In genomic region chr20:3767434-3768341, GRCh38 we compare ENCODE assay signal across 8 cellular contexts. TPM values are rescaled to one million over a fixed set of nuclear protein-coding genes. Genes with fewer than 3 reads are reported as not detected.
DNase-seq lines count a peak whose midpoint lies in the region; ATAC-seq, FAIRE-seq and TF ChIP-seq lines count a peak whose summit lies in the region.

Gene ADISSP (minus strand): TSS chr20:3767753. CDS start chr20:3760100, 7,653 bp downstream.

- H4K91ac ChIP-seq in trophoblast cell (ENCODE audit: low read depth, low read length) = peak within 1 kb of the TSS; percentile 74

- DNase-seq in GM12892 (ENCODE audit: insufficient read length) (peak; percentile 99), NCI-H146 (lab: John Stamatoyannopoulos, UW) (peak; percentile 99), T-helper 1 cell (peak; percentile 91 to 99 (median 94)), adrenal gland (peak; percentile 99), cardiac septum (ENCODE audit: low spot score) (peak; percentile 100), trophoblast cell (peak; percentile 98 to 99), transverse colon (peak; percentile 99)

- H3K9me3 ChIP-seq in adrenal gland (replicated peaks in 1 of 3) (no peaks in the 10 kb centered on the region), trophoblast cell (ENCODE audit: insufficient read depth, low read depth, low read length) (no peaks in the 10 kb centered on the region), transverse colon (no peaks in the 10 kb centered on the region)

- H3K4me2 ChIP-seq in trophoblast cell (ENCODE audit: low read length) = peak within 1 kb of the TSS; percentile 84

- no peak within 1 kb of the TSS for H3K23ac ChIP-seq in trophoblast cell (ENCODE audit: low read length)

- peak within 1 kb of the TSS; percentile 21 to 89 (median 70) for H3K4me3 ChIP-seq in adrenal gland
- peak within 1 kb of the TSS; percentile 80 for H3K4me3 ChIP-seq in trophoblast cell (ENCODE audit: low read depth, low read length)
- peak within 1 kb of the TSS; percentile 54 to 97 (median 68) for H3K4me3 ChIP-seq in transverse colon

- no peaks in the 10 kb centered on the region for H3K36me3 ChIP-seq in adrenal gland (replicated peaks in 1 of 2)
- H3K36me3 ChIP-seq in trophoblast cell (ENCODE audit: control insufficient read depth in 1 of 2, insufficient read depth in 2 of 2, low read length in 2 of 2) = no peaks in the 10 kb centered on the region
- H3K36me3 ChIP-seq in transverse colon = no peaks in the 10 kb centered on the region

- H3K4me1 ChIP-seq in adrenal gland (replicated peaks in 1 of 2) (peaks cover 15 to 31% of the 10 kb centered on the region in 2 donors), trophoblast cell (ENCODE audit: control insufficient read depth in 1 of 2, insufficient read depth in 2 of 2, low read length in 2 of 2) (peaks cover 8 to 12% of the 10 kb centered on the region in 2 experiments), transverse colon (peaks cover 0 to 52% (median 33%) of the 10 kb centered on the region in 4 donors)

- TF ChIP-seq POLR2A in GM12892 (IDR thresholded peaks at IDR 0.05; ENCODE audit: low read depth, low read length) (peak; percentile 75), adrenal gland (IDR thresholded peaks at IDR 0.05) (peak; percentile 26 to 69), transverse colon (IDR thresholded peaks at IDR 0.05) (peak; percentile 70)

- H3K27me3 ChIP-seq in adrenal gland = no peaks in the 10 kb centered on the region
- no peaks in the 10 kb centered on the region for H3K27me3 ChIP-seq in trophoblast cell (ENCODE audit: insufficient read depth, low read length)
- H3K27me3 ChIP-seq in transverse colon = no peaks in the 10 kb centered on the region

- WGBS in adrenal gland, 4 donors = 0% methylated on average over 15 to 80 of the region's 80 CpGs; no CpG with 5 or more reads in 1 of the 4 donors
- no CpG with 5 or more reads among the region's 80 CpGs for WGBS in trophoblast cell (ENCODE audit: extremely low coverage, insufficient coverage, insufficient read length)
- 1% methylated on average over 57 of the region's 80 CpGs; no CpG with 5 or more reads in 1 of the 2 donors for WGBS in transverse colon (ENCODE audit: low coverage in 1 of 2), 2 donors

- intact Hi-C loops in adrenal gland (cut with DNase I) (no loop called here), cardiac septum (cut with DNase I) (loop anchor here (5.0 kb wide), 2 partner anchors 55 to 90 kb away; partner anchors contain the start of gene SIGLEC1), transverse colon (cut with DNase I; ENCODE audit: low total_unique reads) (loop anchor here (1.0 kb wide), 1 partner anchor 48 kb away; no protein-coding TSS in a partner anchor)

- H3K79me1 ChIP-seq in trophoblast cell (ENCODE audit: low read length) = peaks cover 10% of the 10 kb centered on the region

- TF ChIP-seq CTCF in adrenal gland (IDR thresholded peaks at IDR 0.05) (no peak), transverse colon (IDR thresholded peaks at IDR 0.05) (no peak)

- peak within 1 kb of the TSS; percentile 89 for H2AFZ ChIP-seq in trophoblast cell (ENCODE audit: insufficient read depth, low read length, poor library complexity)

- H4K12ac ChIP-seq in trophoblast cell (ENCODE audit: low read depth, low read length) = peak within 1 kb of the TSS; percentile 86

- ATAC-seq in HG02852 (IDR thresholded peaks at IDR 0.05; ENCODE audit: unreplicated experiment) = peak; percentile 94

- peak within 1 kb of the TSS; percentile 80 for H3K14ac ChIP-seq in trophoblast cell (ENCODE audit: low read length)

- H2BK120ac ChIP-seq in trophoblast cell (ENCODE audit: insufficient read depth, low read length, poor library complexity) = peak within 1 kb of the TSS; percentile 48

- no peak within 1 kb of the TSS for H2BK12ac ChIP-seq in trophoblast cell (ENCODE audit: low read length)

- no peak within 1 kb of the TSS for H2AK5ac ChIP-seq in trophoblast cell (ENCODE audit: low read length)

- peak within 1 kb of the TSS; percentile 76 for H3K18ac ChIP-seq in trophoblast cell (ENCODE audit: low read length)

- no peak for TF ChIP-seq EP300 in transverse colon (IDR thresholded peaks at IDR 0.05; ENCODE audit: low read depth)

- H3K4ac ChIP-seq in trophoblast cell (ENCODE audit: low read depth, low read length) = peak within 1 kb of the TSS; percentile 61

- peak within 1 kb of the TSS; percentile 91 for H4K8ac ChIP-seq in trophoblast cell (ENCODE audit: low read depth, low read length)

- H3K27ac ChIP-seq in adrenal gland (peak within 1 kb of the TSS; percentile 85 to 94 (median 86)), trophoblast cell (ENCODE audit: low read depth, low read length) (no peak within 1 kb of the TSS), transverse colon (peak within 1 kb of the TSS; percentile 90 to 97 (median 94))

- peaks cover 6% of the 10 kb centered on the region for H3K79me2 ChIP-seq in trophoblast cell (ENCODE audit: control insufficient read depth, insufficient read depth, low read length, poor library complexity)

- in situ Hi-C loops in transverse colon (cut with MboI; ENCODE audit: low pct_ligation_motif_present in 1 of 4, low pct_unique_long_range_greater_than_20kb in 1 of 4, low sequenced_read_pairs in 3 of 4) = no loop called here

- FAIRE-seq in GM12892 (lab: Jason Lieb, UNC) = peak; percentile 99

- peak within 1 kb of the TSS; percentile 14 for H2BK5ac ChIP-seq in trophoblast cell (ENCODE audit: low read depth, low read length, poor library complexity)

- H3K9ac ChIP-seq in trophoblast cell (ENCODE audit: low read length) = peak within 1 kb of the TSS; percentile 69

RNA-seq across cellular contexts. Expression of gene ADISSP, which starts in this region (rescaled TPM):
- polyA plus RNA-seq in GM12892 (2012; ENCODE audit: missing spikeins) = 18.2 TPM
- total RNA-seq in adrenal gland (10 to 100 TPM; 17.6 to 31.5 (median 23.9) TPM), cardiac septum (9.9 TPM), transverse colon (10 to 100 TPM in 3 of 4 donors, 1 to 10 TPM in 1; 3.0 to 19.9 (median 16.3) TPM)
- polyA plus RNA-seq in adrenal gland = 10 to 100 TPM in 2 of 3 donors, 1 to 10 TPM in 1; 4.4 to 42.1 (median 24.4) TPM
- 15.3 and 15.6 TPM in 2 replicates for polyA plus RNA-seq in trophoblast cell (2013)

Comparison
In these comparisons a context has a peak if more than half of its experiments do, and no peak if none do; other contexts are left out.
1. intact Hi-C loops: an anchor here in cardiac septum (5.0 kb wide) and transverse colon (1.0 kb wide); none called in adrenal gland.